ENCODE assay signal across 10 cellular contexts in genomic region chr22:32622004-32622761, GRCh38.
DNase-seq lines count a peak whose midpoint lies in the region; ATAC-seq and TF ChIP-seq lines count a peak whose summit lies in the region.
"Had no signal": no experiment of that assay in that cellular context is flagged by ENCODE, and none has a peak within 500 bp of the region (broad histone marks: within the 10 kb centered on the region; RNA-seq: fewer than 3 reads in every experiment).

No MANE protein-coding gene starts in this region.

- no peaks in the 10 kb centered on the region for H3K9me3 ChIP-seq in duodenal mucosa (ENCODE audit: control insufficient read depth in 1 of 2, low read length in 2 of 2)
- H3K9me3 ChIP-seq in skeletal muscle tissue (ENCODE audit: control insufficient read depth in 3 of 3, low read length in 3 of 3): peaks cover 0 to 7% (median 3%) of the 10 kb centered on the region in 3 donors

- H2AFZ ChIP-seq in GM23338: no peak overlapping the region

- H3K27me3 ChIP-seq in GM23338 (ENCODE audit: insufficient read depth): no peaks in the 10 kb centered on the region
- H3K27me3 ChIP-seq in duodenal mucosa (ENCODE audit: control insufficient read depth in 1 of 2, insufficient read depth in 2 of 2, low read length in 2 of 2): peaks cover 0 to 3% of the 10 kb centered on the region in 2 donors
- H3K27me3 ChIP-seq in skeletal muscle tissue (ENCODE audit: control insufficient read depth in 3 of 3, insufficient read depth in 3 of 3, low read length in 3 of 3): peaks cover 6 to 15% (median 6%) of the 10 kb centered on the region in 3 donors
- H3K27me3 ChIP-seq: MG63 had no signal

- TF ChIP-seq CTCF in GM23338 (conservative IDR thresholded peaks at IDR 0.05; ENCODE audit: low read depth in 2 of 2): no peak

- H3F3A ChIP-seq in GM23338 (replicated peaks; ENCODE audit: low read depth): no peaks in the 10 kb centered on the region

- 0 out of 2 replicates have a peak, but pooled peaks cover 2% of the 10 kb centered on the region for H4K20me1 ChIP-seq in GM23338 (replicated peaks; ENCODE audit: insufficient read depth)

- peaks cover 4% of the 10 kb centered on the region; the same call in 2 of the 3 replicates for H3K36me3 Mint-ChIP-seq in GM23338 (ENCODE audit: low read depth)

- H3K79me2 ChIP-seq in GM23338 (replicated peaks; ENCODE audit: insufficient read depth): no peaks in the 10 kb centered on the region

- intact Hi-C loops in left colon (cut with DNase I, micrococcal nuclease): no loop called here

- H3K36me3 ChIP-seq in GM23338 (ENCODE audit: insufficient read depth): no peaks in the 10 kb centered on the region
- H3K36me3 ChIP-seq in duodenal mucosa (ENCODE audit: control insufficient read depth in 1 of 2, insufficient read depth in 2 of 2, low read length in 2 of 2): no peaks in the 10 kb centered on the region
- no peaks in the 10 kb centered on the region for H3K36me3 ChIP-seq in skeletal muscle tissue (ENCODE audit: control insufficient read depth in 3 of 3, insufficient read depth in 3 of 3, low read length in 3 of 3)
- H3K36me3 ChIP-seq: MG63 had no signal

- peak overlapping the region; percentile 88 for H3K27ac ChIP-seq in GM23338 (ENCODE audit: low read depth)
- peak overlapping the region; percentile 63 for H3K27ac ChIP-seq in duodenal mucosa (ENCODE audit: low read depth, low read length)
- H3K27ac ChIP-seq in skeletal muscle tissue (ENCODE audit: low read depth, low read length): peak overlapping the region; percentile 83

- H3K4me1 Mint-ChIP-seq in GM23338: peaks cover 16% of the 10 kb centered on the region

- H3K4me2 ChIP-seq in GM23338: peak overlapping the region; percentile 65

- H3K27ac Mint-ChIP-seq in GM23338: peak overlapping the region; percentile 78

- peak; percentile 93 for ATAC-seq in GM23338
- no peak for ATAC-seq in left colon
- no peak for ATAC-seq in GM19452 (IDR thresholded peaks at IDR 0.05; ENCODE audit: unreplicated experiment)
- ATAC-seq in GM21360 (IDR thresholded peaks at IDR 0.05; ENCODE audit: unreplicated experiment): no peak
- ATAC-seq: HCT116 had no signal

- 0 out of 2 replicates have a peak overlapping the region, but pooled peaks have one; percentile 26 for H3K4me3 ChIP-seq in GM23338
- no peak overlapping the region for H3K4me3 ChIP-seq in duodenal mucosa (ENCODE audit: low read depth in 1 of 2, low read length in 2 of 2)
- H3K4me3 ChIP-seq in skeletal muscle tissue (ENCODE audit: low read length in 3 of 3): peak overlapping the region in 1 of 3 donors; percentile 42
- H3K4me3 ChIP-seq: MG63 had no signal

- H3K4me1 ChIP-seq in GM23338 (ENCODE audit: insufficient read depth): peaks cover 10% of the 10 kb centered on the region; the same call in 1 of the 2 replicates
- peaks cover 17 to 26% of the 10 kb centered on the region in 2 donors for H3K4me1 ChIP-seq in duodenal mucosa (ENCODE audit: control insufficient read depth in 1 of 2, insufficient read depth in 2 of 2, low read length in 2 of 2)
- peaks cover 47 to 62% (median 59%) of the 10 kb centered on the region in 3 donors for H3K4me1 ChIP-seq in skeletal muscle tissue (ENCODE audit: control insufficient read depth in 3 of 3, insufficient read depth in 3 of 3, low read length in 3 of 3)

- DNase-seq in GM23338 (ENCODE audit: low spot score) (peak; percentile 94), left colon (peak; percentile 15 to 53), NCI-H1417 (lab: John Stamatoyannopoulos, UW) (no peak)
- no peak for DNase-seq in stimulated activated naive CD4-positive, alpha-beta T cell (lab: John Stamatoyannopoulos, UW)
- DNase-seq: MG63 had no signal

- peaks cover 2% of the 10 kb centered on the region for H3K27me3 Mint-ChIP-seq in GM23338 (ENCODE audit: insufficient read depth, low read depth, poor library complexity)

- no peak overlapping the region for H3K9ac ChIP-seq in duodenal mucosa (ENCODE audit: low read depth in 1 of 2, low read length in 2 of 2)
- peak overlapping the region; percentile 38 to 60 (median 54) for H3K9ac ChIP-seq in skeletal muscle tissue (ENCODE audit: low read depth in 1 of 3, low read length in 3 of 3)

- H3K9me2 ChIP-seq in GM23338 (ENCODE audit: insufficient read depth): no peaks in the 10 kb centered on the region

- peak overlapping the region; percentile 41; the same call in 2 of the 3 replicates for H3K4me3 Mint-ChIP-seq in GM23338

- H3K9me3 Mint-ChIP-seq in GM23338: peaks cover 5% of the 10 kb centered on the region; the same call in 2 of the 3 replicates

TF ChIP-seq in GM23338, 12 proteins besides CTCF, POLR2A, EP300 and RAD21 (continues in another document):
- TF ChIP-seq ZNF331 (CRISPR knock-in tag; IDR thresholded peaks at IDR 0.05; ENCODE audit: low read depth) (no peak), JUNB (IDR thresholded peaks at IDR 0.05; ENCODE audit: unreplicated experiment) (no peak), ZNF114 (CRISPR knock-in tag; IDR thresholded peaks at IDR 0.05) (no peak), ZNF462 (CRISPR knock-in tag; IDR thresholded peaks at IDR 0.05) (no peak), CREB1 (CRISPR knock-in tag; IDR thresholded peaks at IDR 0.05; ENCODE audit: low read depth) (no peak), ETS1 (IDR thresholded peaks at IDR 0.05) (no peak), EZH2phosphoT487 (IDR thresholded peaks at IDR 0.05; ENCODE audit: unreplicated experiment) (no peak), POLR2AphosphoS5 (IDR thresholded peaks at IDR 0.05; ENCODE audit: low read depth) (no peak)

Comparison
In these comparisons a context has a peak if more than half of its experiments do, and no peak if none do; other contexts are left out.
1. DNase-seq: peak in GM23338 (single experiment) and left colon (2 of 2); none in stimulated activated naive CD4-positive, alpha-beta T cell (0 of 6) and NCI-H1417 (0 of 3).
2. H3K9ac ChIP-seq: peak in skeletal muscle tissue (3 of 3); none in duodenal mucosa (0 of 2).
3. Peak in every context shown above with its lines, with median percentiles within 50 percentile points of each other: H3K27ac ChIP-seq.